ENCODE assay signal across 27 cellular contexts in genomic region chr12:22310712-22311111, GRCh38.
"Had no signal": no experiment of that assay in that cellular context is flagged by ENCODE, and none has a peak within 500 bp of the region (broad histone marks: within the 10 kb centered on the region; RNA-seq: fewer than 3 reads in every experiment).

No MANE protein-coding gene starts in this region.

- H3K27ac Mint-ChIP-seq: natural killer cell treated with Interleukin-12 subunit alpha and Interleukin-12 subunit beta and Interleukin-15 and Interleukin-18, amount 100 ng/mL, for 72 hours; neural progenitor cell; progenitor cell of endocrine pancreas; stimulated activated effector memory CD8-positive, alpha-beta T cell treated with anti-CD3 and anti-CD28 coated beads, Interleukin-12 subunit alpha, Interleukin-12 subunit beta, amount 100 ng/mL, for 72 hours; stimulated activated naive B cell treated with anti-CD40 and anti-IgM and Interleukin-4, amounts not matched to agents 10 μg/mL and 1 μg/mL and 100 μg/mL, for 72 hours; stimulated activated naive CD8-positive, alpha-beta T cell treated with anti-CD3 and anti-CD28 coated beads, Interleukin-15, Interleukin-2, amounts not matched to agents 100 ng/mL and 50 ng/mL, for 24 hours had no signal

- H3K9me3 ChIP-seq: ovary, psoas muscle, right lobe of liver, sigmoid colon, stomach, thoracic aorta, thyroid gland, tibial nerve, upper lobe of left lung, vagina had no signal

- H3K4me1 Mint-ChIP-seq: neural progenitor cell; stimulated activated effector memory CD8-positive, alpha-beta T cell treated with anti-CD3 and anti-CD28 coated beads, Interleukin-12 subunit alpha, Interleukin-12 subunit beta, amount 100 ng/mL, for 72 hours; stimulated activated naive B cell treated with anti-CD40 and anti-IgM and Interleukin-4, amounts not matched to agents 10 μg/mL and 1 μg/mL and 100 μg/mL, for 72 hours had no signal

- DNase-seq: occipital lobe; ovary; posterior cingulate gyrus; psoas muscle; right cardiac atrium; right lobe of liver; sigmoid colon; small intestine; stimulated activated CD4-positive, alpha-beta T cell treated with anti-CD3 and anti-CD28 coated beads, Interleukin-15, amount 100 ng/mL, for 24 hours; stimulated activated CD4-positive, alpha-beta T cell treated with anti-CD3 and anti-CD28 coated beads, Interleukin-2, amount 100 ng/mL, for 24 hours; stimulated activated CD4-positive, alpha-beta T cell treated with anti-CD3 and anti-CD28 coated beads, Interleukin-2, amount 100 ng/mL, for 48 hours; stimulated activated CD4-positive, alpha-beta T cell treated with anti-CD3 and anti-CD28 coated beads, Interleukin-4, amount 100 ng/mL, for 24 hours; stimulated activated naive B cell treated with anti-CD40 and anti-IgM and Interleukin-4, amounts not matched to agents 10 μg/mL and 1 μg/mL and 100 μg/mL, for 72 hours; stimulated activated naive CD4-positive, alpha-beta T cell treated with Interleukin-2 at 50 U/mL for 16 hours; stomach; thyroid gland; trophoblast cell; upper lobe of left lung had no signal

- H3K36me3 ChIP-seq: neural progenitor cell, ovary, right lobe of liver, sigmoid colon, stomach, thoracic aorta, thyroid gland, tibial nerve, upper lobe of left lung, vagina had no signal

- H3K27ac ChIP-seq: neural progenitor cell, ovary, parathyroid adenoma, psoas muscle, right lobe of liver, sigmoid colon, stomach, thoracic aorta, thyroid gland, tibial nerve, vagina had no signal

- ATAC-seq: natural killer cell treated with Interleukin-12 subunit alpha and Interleukin-12 subunit beta and Interleukin-15 and Interleukin-18, amount 100 ng/mL, for 72 hours; psoas muscle; right cardiac atrium; right lobe of liver; stimulated activated effector memory CD8-positive, alpha-beta T cell treated with anti-CD3 and anti-CD28 coated beads, Interleukin-12 subunit alpha, Interleukin-12 subunit beta, amount 100 ng/mL, for 72 hours; stimulated activated naive B cell treated with anti-CD40 and anti-IgM and Interleukin-4, amounts not matched to agents 10 μg/mL and 1 μg/mL and 100 μg/mL, for 72 hours had no signal

- H3K4me3 ChIP-seq: neural progenitor cell, ovary, psoas muscle, right lobe of liver, sigmoid colon, stomach, thoracic aorta, thyroid gland, tibial nerve, upper lobe of left lung, vagina had no signal

- H3K4me1 ChIP-seq: neural progenitor cell, parathyroid adenoma, psoas muscle, right lobe of liver, upper lobe of left lung had no signal

- H3K27me3 ChIP-seq: neural progenitor cell, ovary, right lobe of liver, sigmoid colon, stomach, thyroid gland, tibial nerve, upper lobe of left lung, vagina had no signal

- H3K36me3 Mint-ChIP-seq: natural killer cell treated with Interleukin-12 subunit alpha and Interleukin-12 subunit beta and Interleukin-15 and Interleukin-18, amount 100 ng/mL, for 72 hours; stimulated activated naive B cell treated with anti-CD40 and anti-IgM and Interleukin-4, amounts not matched to agents 10 μg/mL and 1 μg/mL and 100 μg/mL, for 72 hours had no signal

- H3K4me3 Mint-ChIP-seq: natural killer cell treated with Interleukin-12 subunit alpha and Interleukin-12 subunit beta and Interleukin-15 and Interleukin-18, amount 100 ng/mL, for 72 hours; neural progenitor cell; stimulated activated effector memory CD8-positive, alpha-beta T cell treated with anti-CD3 and anti-CD28 coated beads, Interleukin-12 subunit alpha, Interleukin-12 subunit beta, amount 100 ng/mL, for 72 hours; stimulated activated naive B cell treated with anti-CD40 and anti-IgM and Interleukin-4, amounts not matched to agents 10 μg/mL and 1 μg/mL and 100 μg/mL, for 72 hours; stimulated activated naive CD8-positive, alpha-beta T cell treated with anti-CD3 and anti-CD28 coated beads, Interleukin-15, Interleukin-2, amounts not matched to agents 100 ng/mL and 50 ng/mL, for 24 hours had no signal

- H3K27me3 Mint-ChIP-seq: progenitor cell of endocrine pancreas had no signal

- H3K9me3 Mint-ChIP-seq: natural killer cell treated with Interleukin-12 subunit alpha and Interleukin-12 subunit beta and Interleukin-15 and Interleukin-18, amount 100 ng/mL, for 72 hours; stimulated activated effector memory CD8-positive, alpha-beta T cell treated with anti-CD3 and anti-CD28 coated beads, Interleukin-12 subunit alpha, Interleukin-12 subunit beta, amount 100 ng/mL, for 72 hours; stimulated activated naive B cell treated with anti-CD40 and anti-IgM and Interleukin-4, amounts not matched to agents 10 μg/mL and 1 μg/mL and 100 μg/mL, for 72 hours; stimulated activated naive CD8-positive, alpha-beta T cell treated with anti-CD3 and anti-CD28 coated beads, Interleukin-15, Interleukin-2, amounts not matched to agents 100 ng/mL and 50 ng/mL, for 24 hours had no signal

- H3K9ac ChIP-seq: neural progenitor cell, parathyroid adenoma had no signal
